ENCODE assay signal across 20 cellular contexts in the genomic region with DNA sequence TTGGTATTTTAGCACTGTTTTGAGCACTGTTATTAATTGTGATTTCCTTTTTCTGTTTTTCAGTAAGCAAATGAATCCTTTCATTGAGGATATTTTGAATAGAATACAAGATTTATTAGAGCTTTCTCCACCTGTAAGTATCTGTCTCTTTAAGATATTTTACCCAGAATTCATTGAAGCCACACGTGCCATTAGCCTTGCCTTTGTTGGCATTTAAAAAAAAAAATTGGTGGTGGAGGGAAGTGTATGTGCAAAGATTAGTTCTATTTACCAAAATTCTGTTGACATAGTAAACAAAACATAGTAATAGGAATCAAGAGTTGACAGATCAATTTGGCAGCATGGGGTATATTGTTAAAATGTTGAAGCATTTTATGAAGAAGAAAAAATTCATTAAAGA. TPM values are rescaled to one million over a fixed set of nuclear protein-coding genes. Genes with fewer than 3 reads are reported as not detected.
"Had no signal": no experiment of that assay in that cellular context is flagged by ENCODE, and none has a peak within 500 bp of the region (broad histone marks: within the 10 kb centered on the region; RNA-seq: fewer than 3 reads in every experiment).

No MANE protein-coding gene starts in this region.

- H3K27me3 Mint-ChIP-seq: naive thymus-derived CD8-positive, alpha-beta T cell had no signal

- H3K9me3 ChIP-seq: gastrocnemius medialis, heart right ventricle, mucosa of descending colon, sigmoid colon, stomach, thoracic aorta had no signal

- H3K9me3 Mint-ChIP-seq: naive thymus-derived CD8-positive, alpha-beta T cell; neural crest cell had no signal

- H3K4me3 ChIP-seq: gastrocnemius medialis, heart right ventricle, mucosa of descending colon, sigmoid colon, skin epidermis, stomach, thoracic aorta had no signal

- H3K4me3 Mint-ChIP-seq: naive thymus-derived CD8-positive, alpha-beta T cell; neural crest cell had no signal

- H3K4me1 Mint-ChIP-seq: naive thymus-derived CD8-positive, alpha-beta T cell; neural crest cell had no signal

- H3K4me1 ChIP-seq: gastrocnemius medialis, heart right ventricle, sigmoid colon had no signal

- H3K27ac ChIP-seq: gastrocnemius medialis, heart right ventricle, sigmoid colon, skin epidermis, stomach, thoracic aorta had no signal

- H3K27me3 ChIP-seq: gastrocnemius medialis, heart right ventricle, sigmoid colon, stomach had no signal

- DNase-seq: effector memory CD4-positive, alpha-beta T cell; gastrocnemius medialis; heart right ventricle; hypothalamus; kidney glomerular epithelial cell; mammary epithelial cell; mucosa of descending colon; naive thymus-derived CD8-positive, alpha-beta T cell; posterior cingulate gyrus; sigmoid colon; stimulated activated CD4-positive, alpha-beta T cell treated with anti-CD3 and anti-CD28 coated beads, Interleukin-2, amount 100 ng/mL, for 24 hours; stimulated activated CD4-positive, alpha-beta T cell treated with anti-CD3 and anti-CD28 coated beads, Interleukin-4, amount 100 ng/mL, for 4 hours; stimulated activated naive CD4-positive, alpha-beta T cell; stomach; substantia nigra; trophoblast cell had no signal

- ATAC-seq: esophagus mucosa; gastrocnemius medialis; heart right ventricle; mucosa of descending colon; naive thymus-derived CD8-positive, alpha-beta T cell had no signal

RNA-seq across cellular contexts. Expression of a gene that starts 37.4 kb away (rescaled TPM):
- total RNA-seq: gastrocnemius medialis; heart right ventricle; naive thymus-derived CD8-positive, alpha-beta T cell; thoracic aorta had no signal
